ENCODE assay signal across 12 cellular contexts in the genomic region with DNA sequence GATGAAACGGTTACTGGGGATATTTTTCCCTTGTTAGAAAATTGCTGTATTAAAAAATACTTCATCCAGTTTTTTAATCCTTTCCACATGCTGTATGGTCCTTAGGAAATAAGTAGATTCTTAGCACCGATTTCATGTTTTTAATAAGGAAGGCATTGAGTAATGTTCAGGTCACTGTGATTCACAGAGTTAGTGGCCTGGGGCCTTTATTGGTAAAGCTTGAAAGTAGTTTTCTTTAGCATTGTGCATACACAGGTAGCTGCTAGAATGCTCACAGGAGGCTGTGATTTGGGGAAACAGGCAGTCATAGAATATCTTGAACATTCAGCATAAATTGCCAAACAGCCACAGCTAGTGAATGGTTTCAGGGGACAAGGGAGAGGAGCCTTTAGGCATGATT.
DNase-seq lines count a peak whose midpoint lies in the region; ATAC-seq and TF ChIP-seq lines count a peak whose summit lies in the region.
"Had no signal": no experiment of that assay in that cellular context is flagged by ENCODE, and none has a peak within 500 bp of the region (broad histone marks: within the 10 kb centered on the region; RNA-seq: fewer than 3 reads in every experiment).

No MANE protein-coding gene starts in this region.

- peak; percentile 43 for DNase-seq in AG20443 (ENCODE audit: low spot score)
- peak; percentile 68 for DNase-seq in M059J (ENCODE audit: low read depth)
- DNase-seq in cardiac fibroblast (ENCODE audit: low read depth in 2 of 2), result peak; percentile 14 to 38
- no peak for DNase-seq in naive B cell
- DNase-seq in COLO668 (lab: John Stamatoyannopoulos, UW; ENCODE audit: unreplicated experiment), result no peak
- no peak for DNase-seq in NCI-H1092 (lab: John Stamatoyannopoulos, UW)
- DNase-seq in amygdala (lab: John Stamatoyannopoulos, UW), result no peak
- DNase-seq: effector memory CD4-positive, alpha-beta T cell; islet precursor cell; NCI-H774 had no signal

- no peak for ATAC-seq in naive B cell (ENCODE audit: low read depth in 2 of 2)
- ATAC-seq in GM21723 (IDR thresholded peaks at IDR 0.05; ENCODE audit: unreplicated experiment), result no peak

- no peaks in the 10 kb centered on the region for H3K27me3 Mint-ChIP-seq in naive B cell

- H3K27ac Mint-ChIP-seq in naive B cell, result peak overlapping the region in 5 of 6 donors; percentile 7 to 79 (median 21)

- no peak overlapping the region for H3K4me3 Mint-ChIP-seq in naive B cell

- H3K4me1 Mint-ChIP-seq in naive B cell, result peaks cover 40 to 56% (median 45%) of the 10 kb centered on the region in 3 donors

- TF ChIP-seq CTCF in cardiac fibroblast (IDR thresholded peaks at IDR 0.05; ENCODE audit: low read depth, low read length), result no peak

- no peaks in the 10 kb centered on the region for H3K9me3 Mint-ChIP-seq in naive B cell

- H3K36me3 Mint-ChIP-seq in naive B cell, result peaks cover 23 to 40% of the 10 kb centered on the region in 2 donors

- no peak overlapping the region for H3K4me3 ChIP-seq in cardiac fibroblast (replicated peaks in 1 of 2; ENCODE audit: low read depth in 2 of 2, low read length in 2 of 2)
- H3K4me3 ChIP-seq: prostate gland had no signal

Comparison
In these comparisons a context has a peak if more than half of its experiments do, and no peak if none do; other contexts are left out.
1. DNase-seq: peak in AG20443 (single experiment), M059J (single experiment) and cardiac fibroblast (2 of 2); none in naive B cell (single experiment), COLO668 (single experiment), NCI-H1092 (single experiment) and amygdala (0 of 56).